7 cellular contexts compared by ENCODE assay signal in genomic region chr16:27690604-27691003, GRCh38.
DNase-seq lines count a peak whose midpoint lies in the region; ATAC-seq and TF ChIP-seq lines count a peak whose summit lies in the region.

No MANE protein-coding gene starts in this region.

- H3K27me3 Mint-ChIP-seq in activated T-helper 1 cell treated with anti-CD3 and anti-CD28 coated beads, Interleukin-12 subunit alpha, Interleukin-12 subunit beta, Interleukin-2, Interleukin-4 antibody, amounts not matched to agents 30 ng/mL and 10 ng/mL and 1 ng/mL, durations not matched to agents 14 hours and 24 hours and 36 hours (ENCODE audit: insufficient read depth) = peaks cover 1% of the 10 kb centered on the region

- no peaks in the 10 kb centered on the region for H3K36me3 ChIP-seq in kidney epithelial cell (ENCODE audit: control insufficient read depth, insufficient read depth, low read length)

- intact Hi-C loops in activated T-helper 1 cell treated with anti-CD3 and anti-CD28 coated beads, Interleukin-12 subunit alpha, Interleukin-12 subunit beta, Interleukin-2, Interleukin-4 antibody, amounts not matched to agents 30 ng/mL and 10 ng/mL and 1 ng/mL, durations not matched to agents 14 hours and 24 hours and 36 hours (cut with micrococcal nuclease) = no loop called here

- TF ChIP-seq EP300 in Ishikawa (IDR thresholded peaks at IDR 0.05; ENCODE audit: borderline replicate concordance) = no peak

- no peaks in the 10 kb centered on the region for H3K27me3 ChIP-seq in kidney epithelial cell (ENCODE audit: control insufficient read depth, insufficient read depth, low read length)

- no peak overlapping the region for H3K4me3 Mint-ChIP-seq in activated T-helper 1 cell treated with anti-CD3 and anti-CD28 coated beads, Interleukin-12 subunit alpha, Interleukin-12 subunit beta, Interleukin-2, Interleukin-4 antibody, amounts not matched to agents 30 ng/mL and 10 ng/mL and 1 ng/mL, durations not matched to agents 14 hours and 24 hours and 36 hours

- ATAC-seq in HG03175 (IDR thresholded peaks at IDR 0.05; ENCODE audit: unreplicated experiment) = no peak
- no peak for ATAC-seq in HG03457 (IDR thresholded peaks at IDR 0.05; ENCODE audit: unreplicated experiment)

- no peaks in the 10 kb centered on the region for H3K9me3 Mint-ChIP-seq in activated T-helper 1 cell treated with anti-CD3 and anti-CD28 coated beads, Interleukin-12 subunit alpha, Interleukin-12 subunit beta, Interleukin-2, Interleukin-4 antibody, amounts not matched to agents 30 ng/mL and 10 ng/mL and 1 ng/mL, durations not matched to agents 14 hours and 24 hours and 36 hours

- no peak overlapping the region for H3K4me3 ChIP-seq in kidney epithelial cell (ENCODE audit: low read depth, low read length)

- no peaks in the 10 kb centered on the region for H3K36me3 Mint-ChIP-seq in activated T-helper 1 cell treated with anti-CD3 and anti-CD28 coated beads, Interleukin-12 subunit alpha, Interleukin-12 subunit beta, Interleukin-2, Interleukin-4 antibody, amounts not matched to agents 30 ng/mL and 10 ng/mL and 1 ng/mL, durations not matched to agents 14 hours and 24 hours and 36 hours (ENCODE audit: low read depth)

- DNase-seq in ELR (ENCODE audit: low read depth) = peak; percentile 61
- peak; percentile 5 for DNase-seq in activated T-helper 1 cell treated with anti-CD3 and anti-CD28 coated beads, Interleukin-12 subunit alpha, Interleukin-12 subunit beta, Interleukin-2, Interleukin-4 antibody, amounts not matched to agents 30 ng/mL and 10 ng/mL and 1 ng/mL, durations not matched to agents 14 hours and 24 hours and 36 hours (ENCODE audit: low spot score)
- DNase-seq in kidney epithelial cell (ENCODE audit: low read depth) = no peak
- DNase-seq in GF-D8 (lab: John Stamatoyannopoulos, UW) = no peak

- peak; percentile 71 for TF ChIP-seq RAD21 in Ishikawa (IDR thresholded peaks at IDR 0.05; ENCODE audit: low read depth)

- H3K4me1 Mint-ChIP-seq in activated T-helper 1 cell treated with anti-CD3 and anti-CD28 coated beads, Interleukin-12 subunit alpha, Interleukin-12 subunit beta, Interleukin-2, Interleukin-4 antibody, amounts not matched to agents 30 ng/mL and 10 ng/mL and 1 ng/mL, durations not matched to agents 14 hours and 24 hours and 36 hours (ENCODE audit: low read depth) = no peaks in the 10 kb centered on the region

- no peak overlapping the region for H3K27ac Mint-ChIP-seq in activated T-helper 1 cell treated with anti-CD3 and anti-CD28 coated beads, Interleukin-12 subunit alpha, Interleukin-12 subunit beta, Interleukin-2, Interleukin-4 antibody, amounts not matched to agents 30 ng/mL and 10 ng/mL and 1 ng/mL, durations not matched to agents 14 hours and 24 hours and 36 hours

- TF ChIP-seq CTCF in kidney epithelial cell (IDR thresholded peaks at IDR 0.05; ENCODE audit: insufficient read depth, low read length, poor library complexity, severe bottlenecking) = peak; percentile 57

TF ChIP-seq in Ishikawa, 13 proteins besides CTCF, POLR2A, EP300 and RAD21:
- TF ChIP-seq TCF12 (IDR thresholded peaks at IDR 0.05; ENCODE audit: low read depth) (no peak), TEAD4 (IDR thresholded peaks at IDR 0.05) (no peak), TAF1 (IDR thresholded peaks at IDR 0.05; ENCODE audit: low read depth) (no peak), EGR1 (IDR thresholded peaks at IDR 0.05) (no peak), USF1 (IDR thresholded peaks at IDR 0.05) (peak; percentile 58), CREB1 (IDR thresholded peaks at IDR 0.05; ENCODE audit: low read depth) (no peak)

Comparison
In these comparisons a context has a peak if more than half of its experiments do, and no peak if none do; other contexts are left out.
1. DNase-seq: peak in ELR (single experiment) and activated T-helper 1 cell treated with anti-CD3 and anti-CD28 coated beads, Interleukin-12 subunit alpha, Interleukin-12 subunit beta, Interleukin-2, Interleukin-4 antibody, amounts not matched to agents 30 ng/mL and 10 ng/mL and 1 ng/mL, durations not matched to agents 14 hours and 24 hours and 36 hours (single experiment); none in kidney epithelial cell (single experiment) and GF-D8 (single experiment).